Comparison of ENCODE assay signal across 16 cellular contexts in the genomic region with DNA sequence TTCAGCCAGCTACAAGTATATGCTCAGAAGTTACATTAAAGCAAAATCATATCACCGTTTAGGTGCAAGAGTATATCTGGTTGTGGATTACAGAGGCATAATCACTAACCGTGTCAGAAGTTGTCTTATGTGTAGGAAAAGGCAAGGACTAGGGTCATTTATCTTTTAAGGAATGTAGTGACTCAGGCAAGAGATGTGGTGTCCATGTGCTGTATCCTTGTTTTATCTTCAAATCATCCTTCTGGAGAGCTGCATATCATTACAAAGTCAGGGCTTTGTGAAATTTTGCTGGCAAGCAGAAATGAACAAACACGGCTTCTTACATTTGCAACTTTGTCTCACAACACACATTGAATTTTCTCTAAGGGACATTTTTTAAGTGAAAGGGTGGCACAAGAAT.
"Had no signal": no experiment of that assay in that cellular context is flagged by ENCODE, and none has a peak within 500 bp of the region (broad histone marks: within the 10 kb centered on the region; RNA-seq: fewer than 3 reads in every experiment).

No MANE protein-coding gene starts in this region.

- H3K9me3 ChIP-seq: mucosa of descending colon, right atrium auricular region, sigmoid colon, stomach had no signal

- H3K4me3 ChIP-seq: mucosa of descending colon, right atrium auricular region, sigmoid colon, skin epidermis, stomach had no signal

- H3K36me3 ChIP-seq: right atrium auricular region, sigmoid colon, stomach had no signal

- H3K27me3 ChIP-seq: right atrium auricular region, sigmoid colon, stomach had no signal

- ATAC-seq: esophagus mucosa; naive thymus-derived CD8-positive, alpha-beta T cell had no signal

- DNase-seq: effector memory CD4-positive, alpha-beta T cell; foreskin melanocyte; head of caudate nucleus; hippocampal formation; naive thymus-derived CD8-positive, alpha-beta T cell; posterior cingulate gyrus; sigmoid colon; stimulated activated CD4-positive, alpha-beta T cell treated with anti-CD3 and anti-CD28 coated beads, Interleukin-12 subunit alpha, Interleukin-12 subunit beta, amount 100 ng/mL, for 4 hours; stimulated activated naive CD4-positive, alpha-beta T cell; stomach; substantia nigra; trophoblast cell had no signal

- H3K4me1 ChIP-seq: right atrium auricular region, sigmoid colon had no signal

- H3K27ac ChIP-seq: right atrium auricular region, sigmoid colon, skin epidermis, stomach had no signal
